8 cellular contexts compared by ENCODE assay signal in genomic region chr11:59182457-59183151, GRCh38. TPM values are rescaled to one million over a fixed set of nuclear protein-coding genes. Genes with fewer than 3 reads are reported as not detected.
DNase-seq lines count a peak whose midpoint lies in the region; ATAC-seq, FAIRE-seq and TF ChIP-seq lines count a peak whose summit lies in the region.

No MANE protein-coding gene starts in this region.

- H3K27ac ChIP-seq in A549 (no peak overlapping the region), Panc1 (ENCODE audit: low read length) (no peak overlapping the region), kidney (ENCODE audit: low read depth in 2 of 2, low read length in 2 of 2) (no peak overlapping the region)

- peaks cover 2% of the 10 kb centered on the region for H3K27me3 ChIP-seq in Panc1 (ENCODE audit: control insufficient read depth, insufficient read depth, low read length)

- FAIRE-seq in A549 (lab: Jason Lieb, UNC) (no peak), kidney (lab: Jason Lieb, UNC) (no peak)

- intact Hi-C loops in Panc1 (cut with micrococcal nuclease; ENCODE audit: unreplicated experiment) = no loop called here
- intact Hi-C loops in kidney (cut with DNase I) = no loop called here

- ATAC-seq in A549 (peak in 1 of 2 experiments; percentile 50; a peak in 2 of 6 replicates), Panc1 (no peak), HG03521 (IDR thresholded peaks at IDR 0.05; ENCODE audit: unreplicated experiment) (no peak), GM19452 (IDR thresholded peaks at IDR 0.05; ENCODE audit: unreplicated experiment) (no peak)
- no peak for ATAC-seq in activated naive CD4-positive, alpha-beta T cell treated with anti-CD3 and anti-CD28 coated beads, Interleukin-2, amount 50 U/mL, for 72 hours

- no peak for TF ChIP-seq EP300 in A549 (IDR thresholded peaks at IDR 0.05)

- POLR2A ChIA-PET in A549 (lab: Yijun Ruan, JAX) (no interaction called here), Panc1 (lab: Charles Lee) (no interaction called here)

- TF ChIP-seq CTCF in A549 (IDR thresholded peaks at IDR 0.05) (no peak), GM13976 (IDR thresholded peaks at IDR 0.05; ENCODE audit: borderline replicate concordance, control extremely low read depth, extremely low read depth, insufficient read depth, missing control alignments) (peak; percentile 27), Panc1 (IDR thresholded peaks at IDR 0.05) (peak; percentile 18; the same call in 1 of the 2 replicates), kidney (IDR thresholded peaks at IDR 0.05; ENCODE audit: borderline replicate concordance, extremely low read depth, insufficient read depth) (peak; percentile 39)

- no TSS peak for BruUV-seq in Panc1 (replicated peaks; lab: Mats Ljungman, UMichigan)

- DNase-seq in A549 (ENCODE audit: low read depth in 1 of 2, low spot score in 1 of 2) (peak in 1 of 2 experiments; percentile 23), GM13976 (ENCODE audit: low spot score) (peak; percentile 49), Panc1 (ENCODE audit: low read depth, low spot score) (no peak), kidney (no peak), GOT3 (lab: John Stamatoyannopoulos, UW) (no peak)
- DNase-seq in activated naive CD4-positive, alpha-beta T cell treated with anti-CD3 and anti-CD28 coated beads, Interleukin-2, amount 50 U/mL, for 72 hours (ENCODE audit: low spot score in 2 of 2) = no peak

- in situ Hi-C loops in GM13976 (cut with MboI; ENCODE audit: low sequenced_read_pairs, unreplicated experiment) (loop anchor here (10.0 kb wide), 1 partner anchor 242 kb away; the partner anchor contains the start of gene OR5A2), Panc1 (cut with HindIII; ENCODE audit: low pct_unique_long_range_greater_than_20kb, low sequenced_read_pairs) (no loop called here)

- H3K9me3 ChIP-seq in A549 (no peaks in the 10 kb centered on the region), Panc1 (ENCODE audit: control insufficient read depth, insufficient read depth, low read depth, low read length) (no peaks in the 10 kb centered on the region), kidney (ENCODE audit: control insufficient read depth in 1 of 2, low read length in 2 of 2) (no peaks in the 10 kb centered on the region)

- H3K27ac Mint-ChIP-seq in activated naive CD4-positive, alpha-beta T cell treated with anti-CD3 and anti-CD28 coated beads, Interleukin-2, amount 50 U/mL, for 72 hours = no peak overlapping the region

- H3K4me3 ChIP-seq in A549 (no peak overlapping the region), Panc1 (ENCODE audit: low read depth in 2 of 2, low read length in 2 of 2) (no peak overlapping the region), kidney (ENCODE audit: low read length in 2 of 2) (no peak overlapping the region)

- CTCF ChIA-PET in A549 (lab: Yijun Ruan, JAX) = interaction anchor here (0.7 to 5.4 kb wide), 6 partner anchors 11 to 48 kb away, joined by 3 to 35 read pairs (median 4); partner anchors contain the start of gene DTX4
- CTCF ChIA-PET in Panc1 (lab: Charles Lee) = interaction anchor here (0.6 kb wide), 1 partner anchor 11 kb away, joined by 7 read pairs; the partner anchor contains the start of gene DTX4

- TF ChIP-seq RAD21 in A549 (conservative IDR thresholded peaks at IDR 0.05 in 1 of 2, IDR thresholded peaks at IDR 0.05 in 1 of 2) = no peak

- H3K9ac ChIP-seq in kidney (ENCODE audit: low read length in 2 of 2) = no peak overlapping the region

- peaks cover 4 to 16% of the 10 kb centered on the region in 2 donors for H3K36me3 Mint-ChIP-seq in activated naive CD4-positive, alpha-beta T cell treated with anti-CD3 and anti-CD28 coated beads, Interleukin-2, amount 50 U/mL, for 72 hours

- H3K36me3 ChIP-seq in Panc1 (ENCODE audit: control insufficient read depth, insufficient read depth, low read length) = no peaks in the 10 kb centered on the region
- peaks cover 0 to 11% of the 10 kb centered on the region in 2 donors for H3K36me3 ChIP-seq in kidney (ENCODE audit: control insufficient read depth in 1 of 2, insufficient read depth in 2 of 2, low read length in 2 of 2)

- no peak for TF ChIP-seq POLR2A in A549 (IDR thresholded peaks at IDR 0.05; ENCODE audit: low read length)

- H3K4me1 ChIP-seq in A549 (peaks cover 4% of the 10 kb centered on the region; the same call in 2 of the 3 replicates), Panc1 (ENCODE audit: control insufficient read depth, insufficient read depth, low read length) (no peaks in the 10 kb centered on the region), kidney (ENCODE audit: control insufficient read depth in 1 of 2, insufficient read depth in 1 of 2, low read depth in 1 of 2, low read length in 2 of 2) (peaks cover 11 to 13% of the 10 kb centered on the region in 2 donors)

- H3K4me2 ChIP-seq in A549 = no peak overlapping the region

- peaks cover 0 to 8% of the 10 kb centered on the region in 2 donors for H3K9me3 Mint-ChIP-seq in activated naive CD4-positive, alpha-beta T cell treated with anti-CD3 and anti-CD28 coated beads, Interleukin-2, amount 50 U/mL, for 72 hours

- 71% methylated on average over 4 of the region's 4 CpGs for WGBS in A549 (ENCODE audit: missing lambda C conversion rate)

TF ChIP-seq in A549, 52 proteins besides CTCF, POLR2A, EP300 and RAD21:
- TF ChIP-seq CBX2 (IDR thresholded peaks at IDR 0.05; ENCODE audit: borderline replicate concordance, low read depth) (no peak), PBX3 (IDR thresholded peaks at IDR 0.05) (no peak), KDM5A (IDR thresholded peaks at IDR 0.05) (no peak), MAFK (IDR thresholded peaks at IDR 0.05; ENCODE audit: partially characterized antibody) (peak; percentile 62), BHLHE40 (IDR thresholded peaks at IDR 0.05; ENCODE audit: low read depth, low read length) (no peak), ZC3H11A (IDR thresholded peaks at IDR 0.05) (no peak)

RNA-seq across cellular contexts. Expression of gene DTX4, which starts 10.7 kb away (rescaled TPM):
- polyA plus RNA-seq in A549 (2011; rRNA removed) (0.97 and 2.2 TPM in 2 replicates), A549 (2017; fragmentation: RNase III; extraction: RNeasy Plus Mini Kit Qiagen cat#74134 plus additional on column Dnase treatment) (3.0 to 3.3 TPM (median 3.1 TPM) in 3 replicates), kidney (ENCODE audit: insufficient read depth, low read depth, low replicate concordance) (7.2 TPM)
- 1.1 and 1.9 TPM in 2 replicates for polyA plus RNA-seq in A549 (2012; cell fraction: cytosol; rRNA removed)
- polyA plus RNA-seq in A549 (2012; cell fraction: nucleus; rRNA removed) = 2.3 and 3.0 TPM in 2 replicates
- 4.6 and 5.8 TPM in 2 replicates for polyA minus RNA-seq in A549 (2011; rRNA and poly(A)+ RNA removed)
- total RNA-seq in Panc1 (2021; ENCODE audit: unreplicated experiment) (0.21 TPM), kidney (21.8 TPM)
- 0.08 TPM for polyA plus RNA-seq in Panc1 (2012; ENCODE audit: insufficient read length)
- under 1 TPM in 1 of 2 donors, not detected in 1; 0.16 TPM for total RNA-seq in activated naive CD4-positive, alpha-beta T cell treated with anti-CD3 and anti-CD28 coated beads, Interleukin-2, amount 50 U/mL, for 72 hours

RNA-seq across cellular contexts. Expression of gene MPEG1, which starts 30.1 kb away (rescaled TPM):
- not detected in 2 replicates for polyA plus RNA-seq in A549 (2011; rRNA removed)
- polyA plus RNA-seq in A549 (2012; cell fraction: cytosol; rRNA removed) = not detected in 2 replicates
- not detected in 2 replicates for polyA plus RNA-seq in A549 (2012; cell fraction: nucleus; rRNA removed)
- not detected in 3 replicates for polyA plus RNA-seq in A549 (2017; fragmentation: RNase III; extraction: RNeasy Plus Mini Kit Qiagen cat#74134 plus additional on column Dnase treatment)
- polyA minus RNA-seq in A549 (2011; rRNA and poly(A)+ RNA removed) = not detected in 2 replicates
- total RNA-seq in Panc1 (2021; ENCODE audit: unreplicated experiment) = 0.08 TPM
- not detected for polyA plus RNA-seq in Panc1 (2012; ENCODE audit: insufficient read length)
- 33.1 TPM for total RNA-seq in kidney
- 2.6 TPM for polyA plus RNA-seq in kidney (ENCODE audit: insufficient read depth, low read depth, low replicate concordance)
- total RNA-seq in activated naive CD4-positive, alpha-beta T cell treated with anti-CD3 and anti-CD28 coated beads, Interleukin-2, amount 50 U/mL, for 72 hours = not detected

RNA-seq across cellular contexts. Expression of gene FAM111A, which starts 39.9 kb away (rescaled TPM):
- polyA plus RNA-seq in A549 (2011; rRNA removed) = 21.8 TPM in 2 replicates
- polyA plus RNA-seq in A549 (2012; cell fraction: cytosol; rRNA removed) = 3.6 and 3.8 TPM in 2 replicates
- 4.8 and 9.6 TPM in 2 replicates for polyA plus RNA-seq in A549 (2012; cell fraction: nucleus; rRNA removed)
- polyA plus RNA-seq in A549 (2017; fragmentation: RNase III; extraction: RNeasy Plus Mini Kit Qiagen cat#74134 plus additional on column Dnase treatment) = 13.4 to 14.2 TPM (median 14.0 TPM) in 3 replicates
- polyA minus RNA-seq in A549 (2011; rRNA and poly(A)+ RNA removed) = 8.9 and 10.5 TPM in 2 replicates
- total RNA-seq in Panc1 (2021; ENCODE audit: unreplicated experiment) = 37.9 TPM
- 9.1 TPM for polyA plus RNA-seq in Panc1 (2012; ENCODE audit: insufficient read length)
- 42.2 TPM for total RNA-seq in kidney
- 14.2 TPM for polyA plus RNA-seq in kidney (ENCODE audit: insufficient read depth, low read depth, low replicate concordance)
- total RNA-seq in activated naive CD4-positive, alpha-beta T cell treated with anti-CD3 and anti-CD28 coated beads, Interleukin-2, amount 50 U/mL, for 72 hours = 100 to 1,000 TPM in 1 of 2 donors, 10 to 100 TPM in 1; 86.7 to 128 TPM

Comparison
In these comparisons a context has a peak if more than half of its experiments do, and no peak if none do; other contexts are left out.
1. RNA of gene DTX4, which starts 10.7 kb away (total RNA-seq): 21.8 TPM in kidney (single experiment); 0.21 TPM in Panc1 (single experiment) and 0.16 TPM in activated naive CD4-positive, alpha-beta T cell treated with anti-CD3 and anti-CD28 coated beads, Interleukin-2, amount 50 U/mL, for 72 hours; every median in the first group is over 10 times any median in the second.
2. RNA of gene MPEG1, which starts 30.1 kb away (total RNA-seq): 33.1 TPM in kidney (single experiment); 0.08 TPM in Panc1 (single experiment) and not detected in activated naive CD4-positive, alpha-beta T cell treated with anti-CD3 and anti-CD28 coated beads, Interleukin-2, amount 50 U/mL, for 72 hours; every median in the first group is over 10 times any median in the second.